ENCODE assay signal across 7 cellular contexts in the genomic region with DNA sequence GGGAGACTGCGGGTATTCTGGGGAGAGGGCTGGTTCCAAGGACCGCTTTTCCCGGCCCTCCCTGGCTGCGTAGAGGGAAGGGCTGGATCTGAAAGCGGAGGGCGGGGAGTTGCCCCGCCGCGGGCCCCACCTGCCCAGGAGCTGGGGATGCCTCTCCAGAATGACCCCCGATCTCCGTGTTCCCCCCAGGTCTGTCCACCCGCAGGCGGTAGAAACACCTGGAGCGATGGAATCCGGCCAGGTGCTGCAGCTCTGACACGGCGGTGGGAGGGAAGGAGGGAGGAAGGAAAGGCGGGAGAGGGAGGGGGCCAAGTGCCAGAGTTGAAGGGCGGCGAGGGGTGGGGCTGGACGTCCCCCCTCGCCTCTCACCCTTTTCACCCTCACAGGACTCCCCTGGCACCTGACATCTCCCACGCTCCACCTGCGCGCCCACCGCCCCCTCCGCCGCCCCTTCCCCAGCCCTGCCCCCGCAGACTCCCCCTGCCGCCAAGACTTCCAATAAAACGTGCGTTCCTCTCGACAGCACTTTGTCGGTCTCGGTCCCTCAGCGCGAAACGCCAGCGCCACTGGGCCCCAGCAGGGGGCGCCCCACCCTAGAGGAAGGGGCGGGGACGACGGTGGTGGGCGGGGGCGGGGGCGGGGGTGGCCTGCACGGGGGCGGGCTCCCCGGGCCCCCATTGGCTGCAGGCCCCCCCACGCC. TPM values are rescaled to one million over a fixed set of nuclear protein-coding genes. Genes with fewer than 3 reads are reported as not detected.
DNase-seq lines count a peak whose midpoint lies in the region; ATAC-seq, FAIRE-seq and TF ChIP-seq lines count a peak whose summit lies in the region.

No MANE protein-coding gene starts in this region.

- 24 to 47% (median 35%) methylated on average over 32 to 49 of the region's 50 CpGs for WGBS in heart left ventricle, 4 donors
- WGBS in small intestine, 3 donors: 2 to 6% (median 4%) methylated on average over 29 to 49 of the region's 50 CpGs

- peak overlapping the region; percentile 99 for H3K4me2 ChIP-seq in OCI-LY3 (ENCODE audit: low read length)

- TF ChIP-seq CTCF in GM13977 (IDR thresholded peaks at IDR 0.05; ENCODE audit: extremely low read depth, insufficient read depth, missing control alignments): peak; percentile 74
- peak; percentile 39 for TF ChIP-seq CTCF in OCI-LY3 (IDR thresholded peaks at IDR 0.05; ENCODE audit: low read depth, low read length)
- peak; percentile 39 to 65 (median 58) for TF ChIP-seq CTCF in heart left ventricle (IDR thresholded peaks at IDR 0.05)

- no peak overlapping the region; the same call in 1 of the 2 replicates for H3K9ac ChIP-seq in OCI-LY3 (ENCODE audit: low read length)

- TF ChIP-seq POLR2A in heart left ventricle (IDR thresholded peaks at IDR 0.05): no peak

- ATAC-seq in heart left ventricle: no peak

- H3K9me3 ChIP-seq in OCI-LY3 (ENCODE audit: insufficient read depth, low read length): no peaks in the 10 kb centered on the region
- no peaks in the 10 kb centered on the region for H3K9me3 ChIP-seq in heart left ventricle
- no peaks in the 10 kb centered on the region for H3K9me3 ChIP-seq in small intestine (ENCODE audit: control insufficient read depth, low read depth)

- intact Hi-C loops in heart left ventricle (cut with DNase I): loop anchor here in 6 of 10 donors (5.0 to 10.0 kb wide), 3 partner anchors 122 to 130 kb away; partner anchors contain the start of gene USF2 (in 5 of the 6)

- no peaks in the 10 kb centered on the region for H4K20me1 ChIP-seq in OCI-LY3 (ENCODE audit: insufficient read depth, low read length)

- H3K36me3 ChIP-seq in OCI-LY3 (replicated peaks; ENCODE audit: low read depth, low read length): no peaks in the 10 kb centered on the region
- H3K36me3 ChIP-seq in heart left ventricle: peaks cover 0 to 9% (median 0%) of the 10 kb centered on the region in 9 donors
- no peaks in the 10 kb centered on the region for H3K36me3 ChIP-seq in small intestine (ENCODE audit: control insufficient read depth in 2 of 2, insufficient read depth in 2 of 2, low read length in 2 of 2)

- no peak overlapping the region for H3K27ac ChIP-seq in OCI-LY3 (ENCODE audit: low read length)
- no peak overlapping the region for H3K27ac ChIP-seq in heart left ventricle
- H3K27ac ChIP-seq in small intestine (ENCODE audit: low read depth in 1 of 2, low read length in 1 of 2): no peak overlapping the region

- H3K4me1 ChIP-seq in OCI-LY3 (ENCODE audit: low read length) (peaks cover 15% of the 10 kb centered on the region), heart left ventricle (peaks cover 0 to 55% (median 34%) of the 10 kb centered on the region in 12 donors), small intestine (ENCODE audit: control insufficient read depth in 2 of 2, insufficient read depth in 1 of 2, low read depth in 1 of 2, low read length in 1 of 2) (peaks cover 0 to 5% of the 10 kb centered on the region in 2 donors)

- DNase-seq in GM13977 (ENCODE audit: low spot score): peak; percentile 83
- DNase-seq in activated T-helper 9 cell treated with anti-CD3 and anti-CD28 coated beads, Interleukin-2, amount 50 U/mL, for 16 hours (ENCODE audit: low read depth): peak; percentile 61
- peak in 4 of 5 donors; percentile 42 to 79 (median 49) for DNase-seq in heart left ventricle
- DNase-seq in small intestine: peak; percentile 13
- DNase-seq in NCI-H774 (lab: John Stamatoyannopoulos, UW): no peak
- DNase-seq in Ammon's horn (ENCODE audit: low spot score): no peak

- H3K27me3 ChIP-seq in OCI-LY3 (ENCODE audit: low read depth, low read length): peaks cover 25% of the 10 kb centered on the region
- peaks cover 0 to 23% (median 0%) of the 10 kb centered on the region in 9 donors for H3K27me3 ChIP-seq in heart left ventricle
- no peaks in the 10 kb centered on the region for H3K27me3 ChIP-seq in small intestine (ENCODE audit: control insufficient read depth in 2 of 2, insufficient read depth in 2 of 2, low read length in 2 of 2)

- H3K4me3 ChIP-seq in OCI-LY3 (ENCODE audit: low read length) (peak overlapping the region; percentile 79; the same call in 1 of the 2 replicates), heart left ventricle (peak overlapping the region in 3 of 12 donors; percentile 6 to 26 (median 7)), small intestine (ENCODE audit: low read depth in 1 of 2, low read length in 2 of 2) (no peak overlapping the region)

- FAIRE-seq in small intestine (lab: Jason Lieb, UNC): no peak

- no peaks in the 10 kb centered on the region for H3K79me2 ChIP-seq in OCI-LY3 (ENCODE audit: low read length)

- no peak overlapping the region for H2AFZ ChIP-seq in OCI-LY3 (ENCODE audit: low read depth, low read length)

- in situ Hi-C loops in GM13977 (cut with MboI; ENCODE audit: low pct_unique_long_range_greater_than_20kb, low sequenced_read_pairs, unreplicated experiment): no loop called here

RNA-seq across cellular contexts. Expression of gene FXYD7, which starts 0.4 kb away (rescaled TPM):
- under 1 TPM in 3 of 9 donors, not detected in 6; 0.21 to 0.52 (median 0.28) TPM for total RNA-seq in heart left ventricle
- polyA plus RNA-seq in heart left ventricle: not detected
- under 1 TPM in 1 of 3 donors, not detected in 2; 0.24 TPM for polyA plus RNA-seq in small intestine

RNA-seq across cellular contexts. Expression of gene FXYD1, which starts 4.1 kb away (rescaled TPM):
- total RNA-seq in heart left ventricle: 100 to 1,000 TPM; 261 to 631 (median 412) TPM
- polyA plus RNA-seq in heart left ventricle: 100 to 1,000 TPM; 129 to 439 TPM
- polyA plus RNA-seq in small intestine: 10 to 100 TPM in 1 of 3 donors, 1 to 10 TPM in 1, not detected in 1; 7.3 to 25.4 TPM

RNA-seq across cellular contexts. Expression of gene LGI4, which starts 7.8 kb away (rescaled TPM):
- total RNA-seq in heart left ventricle: 10 to 100 TPM in 3 of 9 donors, 1 to 10 TPM in 6; 2.2 to 15.1 (median 6.0) TPM
- polyA plus RNA-seq in heart left ventricle (10 to 100 TPM in 1 of 2 donors, 1 to 10 TPM in 1; 4.2 to 14.2 TPM), small intestine (10 to 100 TPM in 1 of 3 donors, 1 to 10 TPM in 1, under 1 TPM in 1; 0.45 to 14.5 (median 1.1) TPM)

RNA-seq across cellular contexts. Expression of gene FXYD5, which starts 11.9 kb away (rescaled TPM):
- 10 to 100 TPM; 15.3 to 87.9 (median 19.5) TPM for total RNA-seq in heart left ventricle
- polyA plus RNA-seq in heart left ventricle: 10 to 100 TPM; 31.0 to 59.2 TPM
- 10 to 100 TPM in 2 of 3 donors, 1 to 10 TPM in 1; 3.4 to 60.5 (median 19.7) TPM for polyA plus RNA-seq in small intestine

RNA-seq across cellular contexts. Expression of gene FXYD3, which starts 27.1 kb away (rescaled TPM):
- 1 to 10 TPM in 2 of 9 donors, under 1 TPM in 4, not detected in 3; 0.37 to 2.5 (median 0.80) TPM for total RNA-seq in heart left ventricle
- polyA plus RNA-seq in heart left ventricle (1 to 10 TPM in 1 of 2 donors, under 1 TPM in 1; 0.98 to 1.1 TPM), small intestine (100 to 1,000 TPM in 2 of 3 donors, 10 to 100 TPM in 1; 72.7 to 119 (median 117) TPM)

Comparison
In these comparisons a context has a peak if more than half of its experiments do, and no peak if none do; other contexts are left out.
1. DNase-seq: peak in GM13977 (single experiment), activated T-helper 9 cell treated with anti-CD3 and anti-CD28 coated beads, Interleukin-2, amount 50 U/mL, for 16 hours (single experiment), heart left ventricle (4 of 5) and small intestine (single experiment); none in NCI-H774 (single experiment) and Ammon's horn (single experiment).
2. RNA of gene FXYD1, which starts 4.1 kb away (polyA plus RNA-seq): 129 to 439 TPM in heart left ventricle; 7.3 to 25.4 TPM in small intestine; every median in the first group is over 4 times any median in the second.
3. Peak in every context shown above with its lines, with median percentiles within 50 percentile points of each other: CTCF ChIP-seq.